15 cellular contexts compared by ENCODE assay signal in genomic region chr22:24102366-24103200, GRCh38.
DNase-seq lines count a peak whose midpoint lies in the region; ATAC-seq, FAIRE-seq and TF ChIP-seq lines count a peak whose summit lies in the region.
"Had no signal": no experiment of that assay in that cellular context is flagged by ENCODE, and none has a peak within 500 bp of the region (broad histone marks: within the 10 kb centered on the region; RNA-seq: fewer than 3 reads in every experiment).

No MANE protein-coding gene starts in this region.

- H3K4me1 ChIP-seq in RWPE2 (ENCODE audit: insufficient read depth, poor library complexity, severe bottlenecking) (no peaks in the 10 kb centered on the region), kidney (ENCODE audit: control insufficient read depth in 1 of 2, insufficient read depth in 1 of 2, low read depth in 1 of 2, low read length in 2 of 2) (no peaks in the 10 kb centered on the region)
- H3K4me1 ChIP-seq: BLaER1 had no signal

- TF ChIP-seq POLR2A in GM18951 (IDR thresholded peaks at IDR 0.05; ENCODE audit: extremely low read depth, insufficient read depth, insufficient read length) = peak; percentile 10

- H3K9me3 ChIP-seq in RWPE2 (ENCODE audit: severe bottlenecking) = no peaks in the 10 kb centered on the region
- H3K9me3 ChIP-seq in kidney (ENCODE audit: control insufficient read depth in 1 of 2, low read length in 2 of 2) = no peaks in the 10 kb centered on the region
- H3K9me3 ChIP-seq: BLaER1, MG63 had no signal

- H3K36me3 ChIP-seq in RWPE2 (ENCODE audit: low read depth) = peaks cover 27% of the 10 kb centered on the region
- peaks cover 25 to 36% of the 10 kb centered on the region in 2 donors for H3K36me3 ChIP-seq in kidney (ENCODE audit: control insufficient read depth in 1 of 2, insufficient read depth in 2 of 2, low read length in 2 of 2)
- H3K36me3 ChIP-seq: MG63 had no signal

- in situ Hi-C loops in GM18951 (cut with MboI; ENCODE audit: low sequenced_read_pairs, unreplicated experiment) = no loop called here

- no peak overlapping the region for H3K4me3 ChIP-seq in RWPE2 (ENCODE audit: severe bottlenecking)
- H3K4me3 ChIP-seq in kidney (ENCODE audit: low read length in 2 of 2) = no peak overlapping the region
- H3K4me3 ChIP-seq: BLaER1, MG63 had no signal

- no peak overlapping the region for H3K9ac ChIP-seq in kidney (ENCODE audit: low read length in 2 of 2)
- H3K9ac ChIP-seq: BLaER1 had no signal

- TF ChIP-seq CTCF in RWPE2 (IDR thresholded peaks at IDR 0.05; ENCODE audit: poor library complexity, severe bottlenecking) (no peak), kidney (IDR thresholded peaks at IDR 0.05; ENCODE audit: borderline replicate concordance, extremely low read depth, insufficient read depth) (no peak)

- DNase-seq in RWPE2 (ENCODE audit: low spot score) = peak; percentile 46
- DNase-seq in kidney = peak; percentile 29
- DNase-seq in sciatic nerve (ENCODE audit: low spot score) = peak; percentile 19
- no peak for DNase-seq in stimulated activated CD4-positive, alpha-beta T cell treated with anti-CD3 and anti-CD28 coated beads, Interleukin-2, amount 100 ng/mL, for 24 hours
- no peak for DNase-seq in NCI-H1694 (lab: John Stamatoyannopoulos, UW)
- no peak for DNase-seq in NCI-H2107 treated with DMSO at 0.1 percent for 48 hours (lab: John Stamatoyannopoulos, UW; ENCODE audit: unreplicated experiment)
- DNase-seq: H7, MG63, NCI-H1105, NCI-H187 treated with DMSO at 0.1 percent for 48 hours, NCI-H510A, NCI-H82, SHP77 treated with DMSO at 0.1 percent for 48 hours had no signal

- ATAC-seq in RWPE2 (ENCODE audit: low read depth) (no peak), sciatic nerve (no peak)

- H3K27ac ChIP-seq in RWPE2 (ENCODE audit: poor library complexity, severe bottlenecking) (no peak overlapping the region), kidney (ENCODE audit: low read depth in 2 of 2, low read length in 2 of 2) (no peak overlapping the region)
- H3K27ac ChIP-seq: BLaER1 had no signal

- FAIRE-seq in kidney (lab: Jason Lieb, UNC) = no peak

- no peaks in the 10 kb centered on the region for H3K27me3 ChIP-seq in RWPE2 (ENCODE audit: insufficient read depth, poor library complexity, severe bottlenecking)
- H3K27me3 ChIP-seq: BLaER1, MG63 had no signal

- intact Hi-C loops in kidney (cut with DNase I) (no loop called here), sciatic nerve (cut with DNase I) (loop anchor here (10.0 kb wide), 1 partner anchor 72 kb away; no protein-coding TSS in a partner anchor)

Comparison
In these comparisons a context has a peak if more than half of its experiments do, and no peak if none do; other contexts are left out.
1. DNase-seq: peak in RWPE2 (single experiment), kidney (single experiment) and sciatic nerve (single experiment); none in stimulated activated CD4-positive, alpha-beta T cell treated with anti-CD3 and anti-CD28 coated beads, Interleukin-2, amount 100 ng/mL, for 24 hours (0 of 2), NCI-H1694 (single experiment) and NCI-H2107 treated with DMSO at 0.1 percent for 48 hours (single experiment).